13 cellular contexts compared by ENCODE assay signal in genomic region chr2:134201559-134201958, GRCh38. TPM values are rescaled to one million over a fixed set of nuclear protein-coding genes. Genes with fewer than 3 reads are reported as not detected.
DNase-seq lines count a peak whose midpoint lies in the region; ATAC-seq and TF ChIP-seq lines count a peak whose summit lies in the region.
"Had no signal": no experiment of that assay in that cellular context is flagged by ENCODE, and none has a peak within 500 bp of the region (broad histone marks: within the 10 kb centered on the region; RNA-seq: fewer than 3 reads in every experiment).

No MANE protein-coding gene starts in this region.

- no peak overlapping the region for H3K27ac ChIP-seq in foreskin keratinocyte
- H3K27ac ChIP-seq: 22Rv1 had no signal

- intact Hi-C loops in Right ventricle myocardium superior (cut with DNase I): loop anchor here (10.0 kb wide), 1 partner anchor 77 kb away; no protein-coding TSS in a partner anchor

- in situ Hi-C loops in G401 (cut with HindIII; ENCODE audit: low sequenced_read_pairs): no loop called here

- no peak overlapping the region for H3K4me3 Mint-ChIP-seq in naive B cell
- H3K4me3 Mint-ChIP-seq: H9 had no signal

- TF ChIP-seq CTCF in foreskin keratinocyte (conservative IDR thresholded peaks at IDR 0.05): no peak

- H3K4me1 Mint-ChIP-seq in naive B cell: peaks cover 36 to 57% (median 57%) of the 10 kb centered on the region in 3 donors

- peak; percentile 72 for ATAC-seq in Right ventricle myocardium superior (ENCODE audit: poor library complexity)
- no peak for ATAC-seq in naive B cell (ENCODE audit: low read depth in 2 of 2)
- ATAC-seq in foreskin keratinocyte: no peak

- peak overlapping the region in 4 of 6 donors; percentile 76 to 94 (median 88) for H3K27ac Mint-ChIP-seq in naive B cell

- H3K27me3 ChIP-seq in foreskin keratinocyte: no peaks in the 10 kb centered on the region

- no peaks in the 10 kb centered on the region for H3K4me1 ChIP-seq in foreskin keratinocyte

- no peaks in the 10 kb centered on the region for H3K27me3 Mint-ChIP-seq in naive B cell

- DNase-seq in NCI-H146 (lab: John Stamatoyannopoulos, UW): peak; percentile 36
- DNase-seq in NCI-H146 treated with DMSO at 0.1 percent for 48 hours (lab: John Stamatoyannopoulos, UW; ENCODE audit: unreplicated experiment): no peak
- DNase-seq in G401 (ENCODE audit: low spot score): peak; percentile 40
- peak; percentile 51 for DNase-seq in Right ventricle myocardium superior
- no peak for DNase-seq in naive B cell
- no peak for DNase-seq in stimulated activated CD4-positive, alpha-beta T cell treated with anti-CD3 and anti-CD28 coated beads, Interleukin-4, amount 100 ng/mL, for 1 hour
- DNase-seq in foreskin keratinocyte: no peak
- DNase-seq in hippocampal formation (lab: John Stamatoyannopoulos, UW): no peak
- DNase-seq: DMS79, H9, NCI-H2029, NCI-H524 had no signal

- H3K9me3 Mint-ChIP-seq in naive B cell: no peaks in the 10 kb centered on the region

- H3K36me3 Mint-ChIP-seq in naive B cell: no peaks in the 10 kb centered on the region

RNA-seq across cellular contexts. Expression of gene MGAT5, which starts 52.3 kb away (rescaled TPM):
- total RNA-seq in G401 (2014; rRNA removed; shearing (Covaris generic)): 0.07 and 0.31 TPM in 2 replicates
- total RNA-seq in Right ventricle myocardium superior (82.8 TPM), foreskin keratinocyte (60.2 and 83.1 TPM in 2 replicates)
- polyA plus RNA-seq in naive B cell (ENCODE audit: low read depth in 6 of 6) (10 to 100 TPM in 5 of 6 donors, 1 to 10 TPM in 1; 9.7 to 41.3 (median 29.6) TPM), foreskin keratinocyte (11.9 and 14.6 TPM in 2 replicates)

Comparison
In these comparisons a context has a peak if more than half of its experiments do, and no peak if none do; other contexts are left out.
1. DNase-seq: peak in NCI-H146 (single experiment), G401 (single experiment) and Right ventricle myocardium superior (single experiment); none in NCI-H146 treated with DMSO at 0.1 percent for 48 hours (single experiment), naive B cell (single experiment), stimulated activated CD4-positive, alpha-beta T cell treated with anti-CD3 and anti-CD28 coated beads, Interleukin-4, amount 100 ng/mL, for 1 hour (single experiment), foreskin keratinocyte (0 of 2) and hippocampal formation (0 of 2).
2. RNA of gene MGAT5, which starts 52.3 kb away (total RNA-seq): 82.8 TPM in Right ventricle myocardium superior (single experiment) and 60.2 to 83.1 TPM in foreskin keratinocyte; 0.07 to 0.31 TPM in G401; every median in the first group is over 10 times any median in the second.